21 cellular contexts compared by ENCODE assay signal in the genomic region with DNA sequence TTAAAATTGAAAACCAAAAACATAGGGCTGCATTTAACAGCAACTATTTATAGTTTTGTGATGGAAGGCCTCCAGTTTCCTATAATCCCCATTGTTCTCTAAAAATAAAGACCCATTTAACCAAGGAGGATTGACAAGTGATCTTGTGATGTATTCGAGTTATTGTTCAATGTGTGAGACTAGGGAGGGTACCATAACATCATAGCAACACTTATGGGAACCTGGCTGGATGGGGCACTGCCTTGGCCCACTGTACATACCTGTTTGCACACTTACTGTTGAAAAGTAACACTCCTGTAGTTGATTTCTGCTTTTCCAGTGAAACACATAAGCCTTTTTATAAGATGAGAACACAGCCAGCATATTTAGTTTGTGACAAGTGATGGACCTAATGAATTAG. TPM values are rescaled to one million over a fixed set of nuclear protein-coding genes. Genes with fewer than 3 reads are reported as not detected.
DNase-seq lines count a peak whose midpoint lies in the region; TF ChIP-seq lines count a peak whose summit lies in the region.
"Had no signal": no experiment of that assay in that cellular context is flagged by ENCODE, and none has a peak within 500 bp of the region (broad histone marks: within the 10 kb centered on the region; RNA-seq: fewer than 3 reads in every experiment).

No MANE protein-coding gene starts in this region.

- no peaks in the 10 kb centered on the region for H3K9me3 Mint-ChIP-seq in neural crest cell
- H3K9me3 Mint-ChIP-seq: H9 had no signal

- H3K4me3 Mint-ChIP-seq in neural crest cell, result no peak overlapping the region
- H3K4me3 Mint-ChIP-seq: H9 had no signal

- H3K27ac ChIP-seq in angular gyrus (ENCODE audit: low read depth, low read length) (peak overlapping the region; percentile 93), temporal lobe (ENCODE audit: low read depth, low read length) (peak overlapping the region; percentile 96)
- H3K27ac ChIP-seq: A549, PC-9, RWPE1 had no signal

- DNase-seq in globus pallidus (ENCODE audit: low spot score) (peak; percentile 93), neural crest cell (ENCODE audit: low read depth, low spot score) (no peak), NCI-H510A (lab: John Stamatoyannopoulos, UW) (no peak)
- DNase-seq in stimulated activated CD4-positive, alpha-beta T cell treated with anti-CD3 and anti-CD28 coated beads, Interleukin-2, amount 100 ng/mL, for 24 hours, result no peak
- DNase-seq in stimulated activated CD4-positive, alpha-beta T cell treated with anti-CD3 and anti-CD28 coated beads, Interleukin-2, amount 100 ng/mL, for 48 hours, result no peak
- DNase-seq: BE2C, EL, GF-D8, H9, KBM-7, MM.1S, NCI-H1048, NCI-H1417 treated with DMSO at 0.1 percent for 48 hours, NCI-H187, NCI-H748 treated with DMSO at 0.1 percent for 48 hours, PC-9, SHP77 treated with DMSO at 0.1 percent for 48 hours had no signal

- no peaks in the 10 kb centered on the region for H3K27me3 Mint-ChIP-seq in neural crest cell (ENCODE audit: low read depth)

- H3K4me1 Mint-ChIP-seq in neural crest cell, result peaks cover 39% of the 10 kb centered on the region

- H3K27ac Mint-ChIP-seq in neural crest cell (ENCODE audit: unreplicated experiment), result peak overlapping the region; percentile 28
- H3K27ac Mint-ChIP-seq: H9 had no signal

- TF ChIP-seq CTCF in neural crest cell (conservative IDR thresholded peaks at IDR 0.05), result no peak

- H3K36me3 Mint-ChIP-seq in neural crest cell (ENCODE audit: low read depth), result no peaks in the 10 kb centered on the region

RNA-seq across cellular contexts. Expression of gene MACIR, which starts 32.3 kb away (rescaled TPM):
- 25.7 and 27.2 TPM in 2 replicates for total RNA-seq in neural crest cell
- 28.5 TPM for total RNA-seq in temporal lobe
